9 cellular contexts compared by ENCODE assay signal in genomic region chr3:81242871-81243270, GRCh38.
DNase-seq lines count a peak whose midpoint lies in the region; ATAC-seq, FAIRE-seq and TF ChIP-seq lines count a peak whose summit lies in the region.
"Had no signal": no experiment of that assay in that cellular context is flagged by ENCODE, and none has a peak within 500 bp of the region (broad histone marks: within the 10 kb centered on the region; RNA-seq: fewer than 3 reads in every experiment).

No MANE protein-coding gene starts in this region.

- H3K27ac Mint-ChIP-seq in activated naive CD4-positive, alpha-beta T cell treated with anti-CD3 and anti-CD28 coated beads for 36 hours = no peak overlapping the region
- no peak overlapping the region for H3K27ac Mint-ChIP-seq in stimulated activated memory B cell treated with anti-CD40 and anti-IgM and Interleukin-4, amounts not matched to agents 10 μg/mL and 1 μg/mL and 100 μg/mL, for 72 hours

- DNase-seq in GM10248 (ENCODE audit: extremely low spot score) = no peak
- DNase-seq in SK-N-DZ (ENCODE audit: low spot score) = peak; percentile 29
- no peak for DNase-seq in activated naive CD4-positive, alpha-beta T cell treated with anti-CD3 and anti-CD28 coated beads for 36 hours
- DNase-seq in frontal cortex (ENCODE audit: low spot score in 2 of 2) = no peak
- DNase-seq in 8988T = no peak

- no peak overlapping the region for H3K4me3 ChIP-seq in liver (ENCODE audit: low read depth in 1 of 3, low read length in 3 of 3)
- H3K4me3 ChIP-seq: HAP-1 had no signal

- H3K36me3 Mint-ChIP-seq in activated naive CD4-positive, alpha-beta T cell treated with anti-CD3 and anti-CD28 coated beads for 36 hours (ENCODE audit: low read depth) = no peaks in the 10 kb centered on the region
- no peaks in the 10 kb centered on the region for H3K36me3 Mint-ChIP-seq in stimulated activated memory B cell treated with anti-CD40 and anti-IgM and Interleukin-4, amounts not matched to agents 10 μg/mL and 1 μg/mL and 100 μg/mL, for 72 hours

- peak; percentile 68 for ATAC-seq in HG03159 (IDR thresholded peaks at IDR 0.05; ENCODE audit: unreplicated experiment)
- ATAC-seq in stimulated activated memory B cell treated with anti-CD40 and anti-IgM and Interleukin-4, amounts not matched to agents 10 μg/mL and 1 μg/mL and 100 μg/mL, for 72 hours = no peak

- no peak for FAIRE-seq in frontal cortex (lab: Jason Lieb, UNC)

- H3K27ac ChIP-seq in liver (ENCODE audit: low read depth in 1 of 2, low read length in 2 of 2) = no peak overlapping the region

- 13% methylated on average over 1 of the region's 1 CpG for WGBS in liver

- H3K9ac ChIP-seq in liver (ENCODE audit: low read depth in 1 of 2, low read length in 2 of 2) = no peak overlapping the region

- peak; percentile 25 for TF ChIP-seq CTCF in GM10248 (IDR thresholded peaks at IDR 0.05; ENCODE audit: control extremely low read depth, extremely low read depth, low read depth, missing control alignments)
- peak; percentile 54 for TF ChIP-seq CTCF in liver (IDR thresholded peaks at IDR 0.05; ENCODE audit: low read depth, low read length, missing input control)

- TF ChIP-seq RAD21 in liver (IDR thresholded peaks at IDR 0.05) = peak; percentile 76 to 83

- no peaks in the 10 kb centered on the region for H3K27me3 ChIP-seq in liver (ENCODE audit: control insufficient read depth in 4 of 4, insufficient read depth in 4 of 4, low read length in 3 of 4)

- POLR2A ChIA-PET in GM10248 (lab: Yijun Ruan, JAX) = no interaction called here

- H3K4me1 Mint-ChIP-seq in activated naive CD4-positive, alpha-beta T cell treated with anti-CD3 and anti-CD28 coated beads for 36 hours (ENCODE audit: low read depth) = no peaks in the 10 kb centered on the region
- no peaks in the 10 kb centered on the region for H3K4me1 Mint-ChIP-seq in stimulated activated memory B cell treated with anti-CD40 and anti-IgM and Interleukin-4, amounts not matched to agents 10 μg/mL and 1 μg/mL and 100 μg/mL, for 72 hours

- no peaks in the 10 kb centered on the region for H3K9me3 ChIP-seq in liver (ENCODE audit: control insufficient read depth in 4 of 4, low read length in 3 of 4)
- H3K9me3 ChIP-seq: HAP-1 had no signal

- no peaks in the 10 kb centered on the region for H3K9me3 Mint-ChIP-seq in activated naive CD4-positive, alpha-beta T cell treated with anti-CD3 and anti-CD28 coated beads for 36 hours
- no peaks in the 10 kb centered on the region for H3K9me3 Mint-ChIP-seq in stimulated activated memory B cell treated with anti-CD40 and anti-IgM and Interleukin-4, amounts not matched to agents 10 μg/mL and 1 μg/mL and 100 μg/mL, for 72 hours

- H3K36me3 ChIP-seq in liver (ENCODE audit: control insufficient read depth in 4 of 4, insufficient read depth in 3 of 4, low read depth in 1 of 4, low read length in 3 of 4) = no peaks in the 10 kb centered on the region
- H3K36me3 ChIP-seq: HAP-1 had no signal

- H3K4me1 ChIP-seq in liver (ENCODE audit: control insufficient read depth in 4 of 4, insufficient read depth in 4 of 4, low read length in 3 of 4) = no peaks in the 10 kb centered on the region

- intact Hi-C loops in activated naive CD4-positive, alpha-beta T cell treated with anti-CD3 and anti-CD28 coated beads for 36 hours (cut with micrococcal nuclease) = loop anchor here (5.0 kb wide), 1 partner anchor 1721 kb away; no protein-coding TSS in a partner anchor

- H3K4me3 Mint-ChIP-seq in activated naive CD4-positive, alpha-beta T cell treated with anti-CD3 and anti-CD28 coated beads for 36 hours = no peak overlapping the region
- no peak overlapping the region for H3K4me3 Mint-ChIP-seq in stimulated activated memory B cell treated with anti-CD40 and anti-IgM and Interleukin-4, amounts not matched to agents 10 μg/mL and 1 μg/mL and 100 μg/mL, for 72 hours

- H3K27me3 Mint-ChIP-seq in activated naive CD4-positive, alpha-beta T cell treated with anti-CD3 and anti-CD28 coated beads for 36 hours (ENCODE audit: low read depth) = no peaks in the 10 kb centered on the region
- H3K27me3 Mint-ChIP-seq in stimulated activated memory B cell treated with anti-CD40 and anti-IgM and Interleukin-4, amounts not matched to agents 10 μg/mL and 1 μg/mL and 100 μg/mL, for 72 hours = no peaks in the 10 kb centered on the region

- CTCF ChIA-PET in GM10248 (lab: Yijun Ruan, JAX) = interaction anchor here (1.1 to 1.3 kb wide), 2 partner anchors 9 to 17 kb away, joined by 3 to 4 read pairs; no protein-coding TSS in a partner anchor
- CTCF ChIA-PET in activated naive CD4-positive, alpha-beta T cell treated with anti-CD3 and anti-CD28 coated beads for 36 hours (lab: Charles Lee) = no interaction called here

TF ChIP-seq in liver, 16 proteins besides CTCF, POLR2A, EP300 and RAD21:
- TF ChIP-seq MAX (IDR thresholded peaks at IDR 0.05) (no peak), RXRA (IDR thresholded peaks at IDR 0.05) (no peak), ZBTB33 (IDR thresholded peaks at IDR 0.05) (no peak), TAF1 (conservative IDR thresholded peaks at IDR 0.05) (no peak), SP1 (IDR thresholded peaks at IDR 0.05) (no peak), FOXA2 (IDR thresholded peaks at IDR 0.05) (no peak), HNF4A (conservative IDR thresholded peaks at IDR 0.05) (no peak), GABPA (IDR thresholded peaks at IDR 0.05 in 1 of 2, conservative IDR thresholded peaks at IDR 0.05 in 1 of 2) (no peak), HNF4G (IDR thresholded peaks at IDR 0.05) (no peak), YY1 (IDR thresholded peaks at IDR 0.05) (no peak), NR2F2 (IDR thresholded peaks at IDR 0.05) (no peak), FOXA1 (IDR thresholded peaks at IDR 0.05) (no peak), EGR1 (IDR thresholded peaks at IDR 0.05; ENCODE audit: low read depth in 2 of 2) (no peak), ATF3 (IDR thresholded peaks at IDR 0.05) (no peak), JUND (IDR thresholded peaks at IDR 0.05) (no peak)
- TF ChIP-seq, protein P1, sequence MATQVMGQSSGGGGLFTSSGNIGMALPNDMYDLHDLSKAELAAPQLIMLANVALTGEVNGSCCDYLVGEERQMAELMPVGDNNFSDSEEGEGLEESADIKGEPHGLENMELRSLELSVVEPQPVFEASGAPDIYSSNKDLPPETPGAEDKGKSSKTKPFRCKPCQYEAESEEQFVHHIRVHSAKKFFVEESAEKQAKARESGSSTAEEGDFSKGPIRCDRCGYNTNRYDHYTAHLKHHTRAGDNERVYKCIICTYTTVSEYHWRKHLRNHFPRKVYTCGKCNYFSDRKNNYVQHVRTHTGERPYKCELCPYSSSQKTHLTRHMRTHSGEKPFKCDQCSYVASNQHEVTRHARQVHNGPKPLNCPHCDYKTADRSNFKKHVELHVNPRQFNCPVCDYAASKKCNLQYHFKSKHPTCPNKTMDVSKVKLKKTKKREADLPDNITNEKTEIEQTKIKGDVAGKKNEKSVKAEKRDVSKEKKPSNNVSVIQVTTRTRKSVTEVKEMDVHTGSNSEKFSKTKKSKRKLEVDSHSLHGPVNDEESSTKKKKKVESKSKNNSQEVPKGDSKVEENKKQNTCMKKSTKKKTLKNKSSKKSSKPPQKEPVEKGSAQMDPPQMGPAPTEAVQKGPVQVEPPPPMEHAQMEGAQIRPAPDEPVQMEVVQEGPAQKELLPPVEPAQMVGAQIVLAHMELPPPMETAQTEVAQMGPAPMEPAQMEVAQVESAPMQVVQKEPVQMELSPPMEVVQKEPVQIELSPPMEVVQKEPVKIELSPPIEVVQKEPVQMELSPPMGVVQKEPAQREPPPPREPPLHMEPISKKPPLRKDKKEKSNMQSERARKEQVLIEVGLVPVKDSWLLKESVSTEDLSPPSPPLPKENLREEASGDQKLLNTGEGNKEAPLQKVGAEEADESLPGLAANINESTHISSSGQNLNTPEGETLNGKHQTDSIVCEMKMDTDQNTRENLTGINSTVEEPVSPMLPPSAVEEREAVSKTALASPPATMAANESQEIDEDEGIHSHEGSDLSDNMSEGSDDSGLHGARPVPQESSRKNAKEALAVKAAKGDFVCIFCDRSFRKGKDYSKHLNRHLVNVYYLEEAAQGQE (IDR thresholded peaks at IDR 0.05) = no peak
TF ChIP-seq in liver: peak in this region for 0.
